11 cellular contexts compared by ENCODE assay signal in the genomic region with DNA sequence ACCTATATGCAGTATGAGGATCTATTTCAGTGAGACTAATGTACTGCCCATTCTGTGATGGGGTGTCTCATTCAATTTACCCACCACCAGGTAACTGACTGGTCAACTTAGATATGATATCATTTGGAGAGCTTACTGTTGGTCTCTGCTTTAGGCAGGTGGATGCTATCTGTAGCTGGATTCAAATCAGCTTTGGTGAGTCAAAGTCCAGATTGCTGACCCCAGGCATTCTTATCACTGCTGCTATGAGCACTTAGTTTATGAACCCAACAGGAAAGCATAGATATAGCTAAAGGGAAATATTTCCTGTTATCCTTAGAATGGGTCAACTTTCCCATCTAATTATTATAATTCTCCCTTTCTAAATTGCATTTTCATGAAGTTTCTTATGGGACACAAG.
"Had no signal": no experiment of that assay in that cellular context is flagged by ENCODE, and none has a peak within 500 bp of the region (broad histone marks: within the 10 kb centered on the region; RNA-seq: fewer than 3 reads in every experiment).

No MANE protein-coding gene starts in this region.

- H2AFZ ChIP-seq: GM23248, GM23338 had no signal

- H3K9ac ChIP-seq: GM23248 had no signal

- H3K27ac ChIP-seq: GM23248 had no signal

- H3K4me2 ChIP-seq: GM23338 had no signal

- FAIRE-seq: H1, H54 had no signal

- H3K9me3 ChIP-seq: HAP-1 had no signal

- DNase-seq: GM23248, GOT3, H7, H9, HCEC 1CT, HFFc6 had no signal

- H3K4me3 ChIP-seq: GM23248, GM23338, HAP-1 had no signal

- H3K4me3 Mint-ChIP-seq: GM23338, H9, HFFc6 had no signal

- H3K4me1 Mint-ChIP-seq: GM23338, H9 had no signal

- H3K27ac Mint-ChIP-seq: GM23338, H9, HFFc6 had no signal

- ATAC-seq: GM23338, HCT116 had no signal

- H3K4me1 ChIP-seq: HAP-1 had no signal

- H3K36me3 ChIP-seq: HAP-1 had no signal
